Comparison of ENCODE assay signal across 9 cellular contexts in the genomic region with DNA sequence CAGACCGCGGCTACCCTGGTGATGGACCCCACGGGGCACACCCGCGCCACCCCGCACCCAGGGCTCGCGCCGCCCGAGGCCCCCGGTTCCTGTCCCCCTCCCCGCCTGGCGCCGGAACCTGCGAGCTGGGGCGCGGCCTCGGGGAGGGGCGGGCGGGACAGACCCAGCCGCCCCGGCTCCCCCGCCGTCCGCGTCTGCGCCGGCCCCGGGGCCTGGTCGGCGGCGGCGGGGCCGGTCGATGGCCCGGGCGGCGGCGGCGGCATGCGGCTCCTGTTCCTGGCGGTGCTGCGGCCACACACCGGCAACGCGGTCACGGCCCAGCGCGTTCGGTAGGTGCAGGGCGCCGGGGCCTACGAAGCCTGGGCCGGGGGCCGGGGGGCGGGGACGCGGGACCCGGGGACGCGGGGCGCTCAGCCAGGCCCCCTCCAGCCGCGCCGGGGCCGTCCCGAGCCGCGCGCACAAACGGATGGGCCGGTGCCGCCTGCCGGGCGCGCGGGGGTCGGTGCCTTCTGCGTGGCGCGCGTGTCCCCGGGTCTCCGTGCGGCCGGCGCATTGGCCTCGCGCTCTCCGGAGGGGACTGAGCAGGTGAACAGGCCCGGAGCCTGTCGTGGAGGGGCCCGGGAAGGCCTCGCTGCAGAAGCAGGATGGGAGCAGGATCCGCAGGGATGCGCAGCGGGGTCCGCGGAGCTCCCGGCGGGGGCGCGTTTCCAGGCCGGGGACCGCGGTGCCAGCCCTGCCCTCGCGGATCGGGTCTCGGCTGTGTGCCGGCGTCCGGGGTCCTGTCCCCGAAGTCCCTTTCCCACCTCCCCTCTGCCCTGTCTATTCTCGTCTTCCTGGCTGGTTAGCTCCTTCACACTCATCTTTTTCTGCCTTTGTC. TPM values are rescaled to one million over a fixed set of nuclear protein-coding genes. Genes with fewer than 3 reads are reported as not detected.
A peak's percentile ranks its signal among the peaks of the same experiment; 100 is the strongest.
DNase-seq lines count a peak whose midpoint lies in the region; ATAC-seq and TF ChIP-seq lines count a peak whose summit lies in the region.
"Had no signal": no experiment of that assay in that cellular context is flagged by ENCODE, and none has a peak within 500 bp of the region (broad histone marks: within the 10 kb centered on the region; RNA-seq: fewer than 3 reads in every experiment).

Gene GLT1D1, plus strand, starts transcription at position 158 of the 877 bp plus-strand sequence. Its CDS starts 104 bp downstream, at position 262.

- H3K4ac ChIP-seq in trophoblast cell (ENCODE audit: low read depth, low read length) = no peak within 1 kb of the TSS

- no peak within 1 kb of the TSS for H3K27ac ChIP-seq in esophagus (ENCODE audit: low read depth in 2 of 2, low read length in 1 of 2)
- H3K27ac ChIP-seq in trophoblast cell (ENCODE audit: low read depth, low read length) = no peak within 1 kb of the TSS

- ATAC-seq in HG02981 (IDR thresholded peaks at IDR 0.05; ENCODE audit: unreplicated experiment) = peak; percentile 42
- no peak for ATAC-seq in activated CD8-positive, alpha-beta memory T cell treated with anti-CD3 and anti-CD28 coated beads, Interleukin-2, amount 10 ng/mL, durations not matched to agents 7 days and 5 days
- no peak for ATAC-seq in GM21390 (IDR thresholded peaks at IDR 0.05; ENCODE audit: unreplicated experiment)

- H3K23ac ChIP-seq in trophoblast cell (ENCODE audit: low read length) = no peak within 1 kb of the TSS

- H3K4me3 Mint-ChIP-seq in activated CD8-positive, alpha-beta memory T cell treated with anti-CD3 and anti-CD28 coated beads, Interleukin-2, amount 10 ng/mL, durations not matched to agents 7 days and 5 days = no peak within 1 kb of the TSS

- WGBS in esophagus, 2 donors = 3 to 6% methylated on average over 37 to 115 of the region's 115 CpGs
- WGBS in trophoblast cell (ENCODE audit: extremely low coverage, insufficient coverage, insufficient read length) = no CpG with 5 or more reads among the region's 115 CpGs

- no peak within 1 kb of the TSS for H2BK120ac ChIP-seq in trophoblast cell (ENCODE audit: insufficient read depth, low read length, poor library complexity)

- no peaks in the 10 kb centered on the region for H3K4me1 Mint-ChIP-seq in activated CD8-positive, alpha-beta memory T cell treated with anti-CD3 and anti-CD28 coated beads, Interleukin-2, amount 10 ng/mL, durations not matched to agents 7 days and 5 days

- H3K79me2 ChIP-seq in trophoblast cell (ENCODE audit: control insufficient read depth, insufficient read depth, low read length, poor library complexity) = no peaks in the 10 kb centered on the region

- DNase-seq in GM13977 (ENCODE audit: low spot score) (peak; percentile 76), trophoblast cell (no peak), globus pallidus (ENCODE audit: low spot score) (no peak), SK-N-DZ (ENCODE audit: low spot score) (no peak)
- no peak for DNase-seq in activated CD8-positive, alpha-beta memory T cell treated with anti-CD3 and anti-CD28 coated beads, Interleukin-2, amount 10 ng/mL, durations not matched to agents 7 days and 5 days
- DNase-seq: dermis blood vessel endothelial cell had no signal

- H3K27ac Mint-ChIP-seq in activated CD8-positive, alpha-beta memory T cell treated with anti-CD3 and anti-CD28 coated beads, Interleukin-2, amount 10 ng/mL, durations not matched to agents 7 days and 5 days = no peak within 1 kb of the TSS

- no peak within 1 kb of the TSS for H3K9ac ChIP-seq in trophoblast cell (ENCODE audit: low read length)

- in situ Hi-C loops in GM13977 (cut with MboI; ENCODE audit: low pct_unique_long_range_greater_than_20kb, low sequenced_read_pairs, unreplicated experiment) = no loop called here

- H2BK12ac ChIP-seq in trophoblast cell (ENCODE audit: low read length) = no peak within 1 kb of the TSS

- peaks cover 36% of the 10 kb centered on the region for H3K27me3 Mint-ChIP-seq in activated CD8-positive, alpha-beta memory T cell treated with anti-CD3 and anti-CD28 coated beads, Interleukin-2, amount 10 ng/mL, durations not matched to agents 7 days and 5 days

- CTCF ChIA-PET in activated CD8-positive, alpha-beta memory T cell treated with anti-CD3 and anti-CD28 coated beads, Interleukin-2, amount 10 ng/mL, durations not matched to agents 7 days and 5 days (lab: Charles Lee) = no interaction called here

- H2AFZ ChIP-seq in trophoblast cell (ENCODE audit: insufficient read depth, low read length, poor library complexity) = no peak within 1 kb of the TSS

- no peak within 1 kb of the TSS for H3K14ac ChIP-seq in trophoblast cell (ENCODE audit: low read length)

- H4K8ac ChIP-seq in trophoblast cell (ENCODE audit: low read depth, low read length) = no peak within 1 kb of the TSS

- H2AK5ac ChIP-seq in trophoblast cell (ENCODE audit: low read length) = no peak within 1 kb of the TSS

- H3K9me3 Mint-ChIP-seq in activated CD8-positive, alpha-beta memory T cell treated with anti-CD3 and anti-CD28 coated beads, Interleukin-2, amount 10 ng/mL, durations not matched to agents 7 days and 5 days (ENCODE audit: low read depth) = no peaks in the 10 kb centered on the region

- no peak within 1 kb of the TSS for H4K12ac ChIP-seq in trophoblast cell (ENCODE audit: low read depth, low read length)

- H3K36me3 Mint-ChIP-seq in activated CD8-positive, alpha-beta memory T cell treated with anti-CD3 and anti-CD28 coated beads, Interleukin-2, amount 10 ng/mL, durations not matched to agents 7 days and 5 days = no peaks in the 10 kb centered on the region

- H3K4me3 ChIP-seq in esophagus (ENCODE audit: low read depth in 1 of 2, low read length in 2 of 2) (peak within 1 kb of the TSS; percentile 19 to 23), trophoblast cell (ENCODE audit: low read depth, low read length) (peak within 1 kb of the TSS; percentile 63)

- H3K36me3 ChIP-seq in esophagus (ENCODE audit: control insufficient read depth in 2 of 2, insufficient read depth in 2 of 2, low read length in 1 of 2) = no peaks in the 10 kb centered on the region
- no peaks in the 10 kb centered on the region for H3K36me3 ChIP-seq in trophoblast cell (ENCODE audit: control insufficient read depth in 1 of 2, insufficient read depth in 2 of 2, low read length in 2 of 2)

- TF ChIP-seq CTCF in GM13977 (IDR thresholded peaks at IDR 0.05; ENCODE audit: extremely low read depth, insufficient read depth, missing control alignments) = no peak

- H3K9me3 ChIP-seq in esophagus (ENCODE audit: control insufficient read depth in 2 of 2, insufficient read depth in 1 of 2, low read depth in 1 of 2, low read length in 1 of 2) = no peaks in the 10 kb centered on the region
- no peaks in the 10 kb centered on the region for H3K9me3 ChIP-seq in trophoblast cell (ENCODE audit: insufficient read depth, low read depth, low read length)

- H3K4me1 ChIP-seq in esophagus (ENCODE audit: control insufficient read depth in 2 of 2, insufficient read depth in 2 of 2, low read length in 1 of 2) (peaks cover 0 to 4% of the 10 kb centered on the region in 2 donors), trophoblast cell (ENCODE audit: control insufficient read depth in 1 of 2, insufficient read depth in 2 of 2, low read length in 2 of 2) (peaks cover 0 to 4% of the 10 kb centered on the region in 2 experiments)

- H3K18ac ChIP-seq in trophoblast cell (ENCODE audit: low read length) = no peak within 1 kb of the TSS

- peak within 1 kb of the TSS; percentile 91 for H3K4me2 ChIP-seq in trophoblast cell (ENCODE audit: low read length)

- no peak within 1 kb of the TSS for H4K91ac ChIP-seq in trophoblast cell (ENCODE audit: low read depth, low read length)

- H3K27me3 ChIP-seq in esophagus (ENCODE audit: control insufficient read depth in 1 of 2, insufficient read depth in 2 of 2, low read length in 2 of 2) (no peaks in the 10 kb centered on the region), trophoblast cell (ENCODE audit: insufficient read depth, low read length) (peaks cover 27% of the 10 kb centered on the region)

- no peaks in the 10 kb centered on the region for H3K79me1 ChIP-seq in trophoblast cell (ENCODE audit: low read length)

- no peak within 1 kb of the TSS for H2BK5ac ChIP-seq in trophoblast cell (ENCODE audit: low read depth, low read length, poor library complexity)

RNA-seq across cellular contexts. Expression of gene GLT1D1, which starts in this region (rescaled TPM):
- polyA plus RNA-seq in esophagus = under 1 TPM; 0.06 to 0.19 TPM
- polyA plus RNA-seq in trophoblast cell (2013) = 0.08 and 0.10 TPM in 2 replicates
- 1.1 and 1.2 TPM in 2 replicates for polyA plus RNA-seq in SK-N-DZ (2014; cell fraction: cytosol; rRNA removed)
- 0.85 and 1.3 TPM in 2 replicates for polyA plus RNA-seq in SK-N-DZ (2014; cell fraction: nucleus; rRNA removed)
- total RNA-seq in activated CD8-positive, alpha-beta memory T cell treated with anti-CD3 and anti-CD28 coated beads, Interleukin-2, amount 10 ng/mL, durations not matched to agents 7 days and 5 days = under 1 TPM; 0.12 to 0.70 TPM
- total RNA-seq: dermis blood vessel endothelial cell had no signal
